2 cellular contexts compared by ENCODE assay signal in the genomic region with DNA sequence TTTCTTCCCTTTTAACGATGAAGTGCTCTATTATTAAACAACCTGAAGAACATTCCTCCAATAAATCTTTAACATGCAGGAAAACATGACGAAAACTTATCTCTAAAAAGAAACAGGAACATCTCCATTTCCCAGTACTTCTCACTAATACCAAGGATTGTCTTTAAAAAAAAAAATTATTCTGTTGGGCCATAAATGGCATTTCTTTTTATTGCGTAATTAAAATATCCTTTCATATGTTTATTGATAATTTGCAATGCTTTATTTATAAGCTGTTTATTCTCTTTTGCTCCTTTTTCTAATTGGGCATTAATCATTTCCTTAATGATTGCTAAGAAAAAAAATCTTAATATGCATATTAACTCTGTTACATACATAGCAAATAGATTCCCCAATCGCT.
A peak's percentile ranks its signal among the peaks of the same experiment; 100 is the strongest.
TF ChIP-seq lines count a peak whose summit lies in the region.

No MANE protein-coding gene starts in this region.

TF ChIP-seq in HepG2, 621 proteins besides CTCF, POLR2A, EP300 and RAD21:
- TF ChIP-seq CEBPB (IDR thresholded peaks at IDR 0.05; ENCODE audit: borderline replicate concordance, low read depth, low read length) (peak; percentile 26; the same call in 1 of the 2 replicates), ZFP82 (CRISPR knock-in tag; IDR thresholded peaks at IDR 0.05; ENCODE audit: borderline replicate concordance) (no peak), ZKSCAN5 (CRISPR knock-in tag; IDR thresholded peaks at IDR 0.05) (no peak)

TF ChIP-seq in H1, 55 proteins besides CTCF, POLR2A, EP300 and RAD21:
- TF ChIP-seq CEBPB (IDR thresholded peaks at IDR 0.05; ENCODE audit: low read depth, low read length): peak; percentile 47; the same call in 1 of the 2 replicates
- TF ChIP-seq, protein P1, sequence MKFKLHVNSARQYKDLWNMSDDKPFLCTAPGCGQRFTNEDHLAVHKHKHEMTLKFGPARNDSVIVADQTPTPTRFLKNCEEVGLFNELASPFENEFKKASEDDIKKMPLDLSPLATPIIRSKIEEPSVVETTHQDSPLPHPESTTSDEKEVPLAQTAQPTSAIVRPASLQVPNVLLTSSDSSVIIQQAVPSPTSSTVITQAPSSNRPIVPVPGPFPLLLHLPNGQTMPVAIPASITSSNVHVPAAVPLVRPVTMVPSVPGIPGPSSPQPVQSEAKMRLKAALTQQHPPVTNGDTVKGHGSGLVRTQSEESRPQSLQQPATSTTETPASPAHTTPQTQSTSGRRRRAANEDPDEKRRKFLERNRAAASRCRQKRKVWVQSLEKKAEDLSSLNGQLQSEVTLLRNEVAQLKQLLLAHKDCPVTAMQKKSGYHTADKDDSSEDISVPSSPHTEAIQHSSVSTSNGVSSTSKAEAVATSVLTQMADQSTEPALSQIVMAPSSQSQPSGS (IDR thresholded peaks at IDR 0.05; ENCODE audit: low read length): no peak
TF ChIP-seq in H1: peak in this region for 1.
